ENCODE assay signal across 8 cellular contexts in genomic region chr3:49813497-49814174, GRCh38. TPM values are rescaled to one million over a fixed set of nuclear protein-coding genes. Genes with fewer than 3 reads are reported as not detected.
DNase-seq lines count a peak whose midpoint lies in the region; TF ChIP-seq lines count a peak whose summit lies in the region.

A gene with protein sequence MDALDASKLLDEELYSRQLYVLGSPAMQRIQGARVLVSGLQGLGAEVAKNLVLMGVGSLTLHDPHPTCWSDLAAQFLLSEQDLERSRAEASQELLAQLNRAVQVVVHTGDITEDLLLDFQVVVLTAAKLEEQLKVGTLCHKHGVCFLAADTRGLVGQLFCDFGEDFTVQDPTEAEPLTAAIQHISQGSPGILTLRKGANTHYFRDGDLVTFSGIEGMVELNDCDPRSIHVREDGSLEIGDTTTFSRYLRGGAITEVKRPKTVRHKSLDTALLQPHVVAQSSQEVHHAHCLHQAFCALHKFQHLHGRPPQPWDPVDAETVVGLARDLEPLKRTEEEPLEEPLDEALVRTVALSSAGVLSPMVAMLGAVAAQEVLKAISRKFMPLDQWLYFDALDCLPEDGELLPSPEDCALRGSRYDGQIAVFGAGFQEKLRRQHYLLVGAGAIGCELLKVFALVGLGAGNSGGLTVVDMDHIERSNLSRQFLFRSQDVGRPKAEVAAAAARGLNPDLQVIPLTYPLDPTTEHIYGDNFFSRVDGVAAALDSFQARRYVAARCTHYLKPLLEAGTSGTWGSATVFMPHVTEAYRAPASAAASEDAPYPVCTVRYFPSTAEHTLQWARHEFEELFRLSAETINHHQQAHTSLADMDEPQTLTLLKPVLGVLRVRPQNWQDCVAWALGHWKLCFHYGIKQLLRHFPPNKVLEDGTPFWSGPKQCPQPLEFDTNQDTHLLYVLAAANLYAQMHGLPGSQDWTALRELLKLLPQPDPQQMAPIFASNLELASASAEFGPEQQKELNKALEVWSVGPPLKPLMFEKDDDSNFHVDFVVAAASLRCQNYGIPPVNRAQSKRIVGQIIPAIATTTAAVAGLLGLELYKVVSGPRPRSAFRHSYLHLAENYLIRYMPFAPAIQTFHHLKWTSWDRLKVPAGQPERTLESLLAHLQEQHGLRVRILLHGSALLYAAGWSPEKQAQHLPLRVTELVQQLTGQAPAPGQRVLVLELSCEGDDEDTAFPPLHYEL (minus strand): TSS chr3:49813953. CDS start chr3:49813787, 166 bp downstream.

- H3K4me3 ChIP-seq in AG09309 (ENCODE audit: control insufficient read depth, low read depth, low read length) (peak within 1 kb of the TSS; percentile 54), MG63 (peak within 1 kb of the TSS; percentile 46), fibroblast of villous mesenchyme (ENCODE audit: low read depth, low read length) (peak within 1 kb of the TSS; percentile 74), trophoblast cell (ENCODE audit: low read depth, low read length) (no peak within 1 kb of the TSS)

- H3K9me3 ChIP-seq in MG63: no peaks in the 10 kb centered on the region
- H3K9me3 ChIP-seq in trophoblast cell (ENCODE audit: insufficient read depth, low read depth, low read length): peaks cover 2% of the 10 kb centered on the region

- H3K18ac ChIP-seq in trophoblast cell (ENCODE audit: low read length): no peak within 1 kb of the TSS

- no peak for TF ChIP-seq CTCF in AG09309 (IDR thresholded peaks at IDR 0.05; ENCODE audit: control insufficient read depth, insufficient read depth, low read depth, low read length, missing control alignments)
- TF ChIP-seq CTCF in fibroblast of villous mesenchyme (IDR thresholded peaks at IDR 0.05; ENCODE audit: insufficient read depth, low read depth, low read length): no peak
- no peak for TF ChIP-seq CTCF in endothelial cell (IDR thresholded peaks at IDR 0.05; ENCODE audit: unreplicated experiment)

- no peak within 1 kb of the TSS for H2AFZ ChIP-seq in trophoblast cell (ENCODE audit: insufficient read depth, low read length, poor library complexity)

- peak within 1 kb of the TSS; percentile 92 for H3K4me3 Mint-ChIP-seq in activated T-helper 2 cell treated with anti-CD3 and anti-CD28 coated beads, Interferon-gamma antibody, Interleukin-2, Interleukin-4, amounts not matched to agents 10 μg/mL and 5 μg/mL and 100 μg/mL, durations not matched to agents 14 hours and 24 hours and 36 hours (ENCODE audit: low read depth)
- no peak within 1 kb of the TSS for H3K4me3 Mint-ChIP-seq in endothelial cell (ENCODE audit: unreplicated experiment)

- no peak within 1 kb of the TSS for H3K14ac ChIP-seq in trophoblast cell (ENCODE audit: low read length)

- no peak within 1 kb of the TSS for H4K12ac ChIP-seq in trophoblast cell (ENCODE audit: low read depth, low read length)

- peaks cover 4 to 7% of the 10 kb centered on the region in 2 experiments for H3K4me1 ChIP-seq in trophoblast cell (ENCODE audit: control insufficient read depth in 1 of 2, insufficient read depth in 2 of 2, low read length in 2 of 2)

- peak within 1 kb of the TSS; percentile 31 for H4K8ac ChIP-seq in trophoblast cell (ENCODE audit: low read depth, low read length)

- peak; percentile 35 for DNase-seq in AG09309 (ENCODE audit: low read depth)
- DNase-seq in MG63: peak; percentile 61
- peak; percentile 45 for DNase-seq in activated T-helper 2 cell treated with anti-CD3 and anti-CD28 coated beads, Interferon-gamma antibody, Interleukin-2, Interleukin-4, amounts not matched to agents 10 μg/mL and 5 μg/mL and 100 μg/mL, durations not matched to agents 14 hours and 24 hours and 36 hours (ENCODE audit: low spot score)
- peak; percentile 81 for DNase-seq in fibroblast of villous mesenchyme (ENCODE audit: low read depth)
- DNase-seq in trophoblast cell: peak; percentile 14 to 60
- DNase-seq in endothelial cell (ENCODE audit: low spot score): no peak
- DNase-seq in putamen (ENCODE audit: low spot score): no peak

- H2BK12ac ChIP-seq in trophoblast cell (ENCODE audit: low read length): peak within 1 kb of the TSS; percentile 23

- H3K27me3 ChIP-seq in MG63 (no peaks in the 10 kb centered on the region), trophoblast cell (ENCODE audit: insufficient read depth, low read length) (no peaks in the 10 kb centered on the region)

- peak within 1 kb of the TSS; percentile 91 for H3K27ac Mint-ChIP-seq in activated T-helper 2 cell treated with anti-CD3 and anti-CD28 coated beads, Interferon-gamma antibody, Interleukin-2, Interleukin-4, amounts not matched to agents 10 μg/mL and 5 μg/mL and 100 μg/mL, durations not matched to agents 14 hours and 24 hours and 36 hours
- no peak within 1 kb of the TSS for H3K27ac Mint-ChIP-seq in endothelial cell (ENCODE audit: unreplicated experiment)

- intact Hi-C loops in activated T-helper 2 cell treated with anti-CD3 and anti-CD28 coated beads, Interferon-gamma antibody, Interleukin-2, Interleukin-4, amounts not matched to agents 10 μg/mL and 5 μg/mL and 100 μg/mL, durations not matched to agents 14 hours and 24 hours and 36 hours (cut with micrococcal nuclease): loop anchor here (2.0 kb wide), 2 partner anchors 25 to 43 kb away; partner anchors contain the start of gene TRAIP

- no peak within 1 kb of the TSS for H3K4me2 ChIP-seq in trophoblast cell (ENCODE audit: low read length)

- no peak within 1 kb of the TSS for H3K27ac ChIP-seq in trophoblast cell (ENCODE audit: low read depth, low read length)

- H3K9me3 Mint-ChIP-seq in activated T-helper 2 cell treated with anti-CD3 and anti-CD28 coated beads, Interferon-gamma antibody, Interleukin-2, Interleukin-4, amounts not matched to agents 10 μg/mL and 5 μg/mL and 100 μg/mL, durations not matched to agents 14 hours and 24 hours and 36 hours: no peaks in the 10 kb centered on the region
- H3K9me3 Mint-ChIP-seq in endothelial cell (ENCODE audit: unreplicated experiment): no peaks in the 10 kb centered on the region

- H3K36me3 ChIP-seq in MG63 (no peaks in the 10 kb centered on the region), trophoblast cell (ENCODE audit: control insufficient read depth in 1 of 2, insufficient read depth in 2 of 2, low read length in 2 of 2) (no peaks in the 10 kb centered on the region)

- no peak within 1 kb of the TSS for H3K23ac ChIP-seq in trophoblast cell (ENCODE audit: low read length)

- H3K36me3 Mint-ChIP-seq in activated T-helper 2 cell treated with anti-CD3 and anti-CD28 coated beads, Interferon-gamma antibody, Interleukin-2, Interleukin-4, amounts not matched to agents 10 μg/mL and 5 μg/mL and 100 μg/mL, durations not matched to agents 14 hours and 24 hours and 36 hours (ENCODE audit: low read depth): peaks cover 18% of the 10 kb centered on the region
- H3K36me3 Mint-ChIP-seq in endothelial cell (ENCODE audit: low read depth, unreplicated experiment): peaks cover 6% of the 10 kb centered on the region

- TF ChIP-seq POLR2A in GM19193 (IDR thresholded peaks at IDR 0.05; ENCODE audit: extremely low read depth, insufficient read depth, insufficient read length): peak; percentile 58

- peaks cover 23% of the 10 kb centered on the region for H3K4me1 Mint-ChIP-seq in activated T-helper 2 cell treated with anti-CD3 and anti-CD28 coated beads, Interferon-gamma antibody, Interleukin-2, Interleukin-4, amounts not matched to agents 10 μg/mL and 5 μg/mL and 100 μg/mL, durations not matched to agents 14 hours and 24 hours and 36 hours (ENCODE audit: low read depth)
- H3K4me1 Mint-ChIP-seq in endothelial cell (ENCODE audit: unreplicated experiment): peaks cover 10% of the 10 kb centered on the region

- WGBS in trophoblast cell (ENCODE audit: extremely low coverage, insufficient coverage, insufficient read length): no CpG with 5 or more reads among the region's 9 CpGs

- peak within 1 kb of the TSS; percentile 58 for H4K91ac ChIP-seq in trophoblast cell (ENCODE audit: low read depth, low read length)

- H3K27me3 Mint-ChIP-seq in activated T-helper 2 cell treated with anti-CD3 and anti-CD28 coated beads, Interferon-gamma antibody, Interleukin-2, Interleukin-4, amounts not matched to agents 10 μg/mL and 5 μg/mL and 100 μg/mL, durations not matched to agents 14 hours and 24 hours and 36 hours (ENCODE audit: low read depth): no peaks in the 10 kb centered on the region
- H3K27me3 Mint-ChIP-seq in endothelial cell (ENCODE audit: unreplicated experiment): no peaks in the 10 kb centered on the region

- no peak within 1 kb of the TSS for H3K9ac ChIP-seq in trophoblast cell (ENCODE audit: low read length)

- H3K4ac ChIP-seq in trophoblast cell (ENCODE audit: low read depth, low read length): no peak within 1 kb of the TSS

- no peak within 1 kb of the TSS for H2BK120ac ChIP-seq in trophoblast cell (ENCODE audit: insufficient read depth, low read length, poor library complexity)

- H3K79me1 ChIP-seq in trophoblast cell (ENCODE audit: low read length): no peaks in the 10 kb centered on the region

- no peak within 1 kb of the TSS for H2AK5ac ChIP-seq in trophoblast cell (ENCODE audit: low read length)

- no peaks in the 10 kb centered on the region for H3K79me2 ChIP-seq in trophoblast cell (ENCODE audit: control insufficient read depth, insufficient read depth, low read length, poor library complexity)

- H2BK5ac ChIP-seq in trophoblast cell (ENCODE audit: low read depth, low read length, poor library complexity): no peak within 1 kb of the TSS

RNA-seq across cellular contexts. Expression of the gene that starts here (rescaled TPM):
- total RNA-seq in MG63 (2014; rRNA removed; shearing (Covaris generic); ENCODE audit: low replicate concordance): 5.8 and 6.9 TPM in 2 replicates
- total RNA-seq in activated T-helper 2 cell treated with anti-CD3 and anti-CD28 coated beads, Interferon-gamma antibody, Interleukin-2, Interleukin-4, amounts not matched to agents 10 μg/mL and 5 μg/mL and 100 μg/mL, durations not matched to agents 14 hours and 24 hours and 36 hours: 92.0 and 95.7 TPM in 2 replicates
- total RNA-seq in fibroblast of villous mesenchyme (44.0 and 48.0 TPM in 2 replicates), endothelial cell (ENCODE audit: unreplicated experiment) (6.0 TPM)
- 2.0 and 2.7 TPM in 2 replicates for polyA plus RNA-seq in trophoblast cell (2013)

Comparison
In these comparisons a context has a peak if more than half of its experiments do, and no peak if none do; other contexts are left out.
1. DNase-seq: peak in AG09309 (single experiment), MG63 (single experiment), activated T-helper 2 cell treated with anti-CD3 and anti-CD28 coated beads, Interferon-gamma antibody, Interleukin-2, Interleukin-4, amounts not matched to agents 10 μg/mL and 5 μg/mL and 100 μg/mL, durations not matched to agents 14 hours and 24 hours and 36 hours (single experiment), fibroblast of villous mesenchyme (single experiment) and trophoblast cell (2 of 2); none in endothelial cell (single experiment) and putamen (single experiment).